2 cellular contexts compared by ENCODE assay signal in the genomic region with DNA sequence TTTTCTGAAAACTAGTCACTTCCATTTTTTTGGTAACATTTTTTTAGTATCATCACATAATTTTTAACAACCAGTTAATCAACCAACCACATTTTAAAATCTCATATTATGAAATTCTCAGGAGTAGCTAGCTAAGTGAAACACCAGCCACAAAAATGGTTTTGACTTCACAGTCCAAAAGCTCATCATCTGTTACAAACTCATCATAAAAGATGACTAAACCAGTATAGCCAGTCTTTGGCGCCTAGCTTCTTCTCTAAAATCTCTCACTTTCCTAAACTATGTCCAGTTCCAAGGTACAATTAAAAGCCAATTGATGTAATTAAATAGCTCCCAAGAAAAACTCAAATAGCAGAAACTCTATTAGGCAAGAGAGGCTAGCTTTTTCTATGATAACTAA.
TF ChIP-seq lines count a peak whose summit lies in the region.

No MANE protein-coding gene starts in this region.

TF ChIP-seq in SK-N-SH, 30 proteins besides CTCF, POLR2A, EP300 and RAD21:
- TF ChIP-seq, protein P1, sequence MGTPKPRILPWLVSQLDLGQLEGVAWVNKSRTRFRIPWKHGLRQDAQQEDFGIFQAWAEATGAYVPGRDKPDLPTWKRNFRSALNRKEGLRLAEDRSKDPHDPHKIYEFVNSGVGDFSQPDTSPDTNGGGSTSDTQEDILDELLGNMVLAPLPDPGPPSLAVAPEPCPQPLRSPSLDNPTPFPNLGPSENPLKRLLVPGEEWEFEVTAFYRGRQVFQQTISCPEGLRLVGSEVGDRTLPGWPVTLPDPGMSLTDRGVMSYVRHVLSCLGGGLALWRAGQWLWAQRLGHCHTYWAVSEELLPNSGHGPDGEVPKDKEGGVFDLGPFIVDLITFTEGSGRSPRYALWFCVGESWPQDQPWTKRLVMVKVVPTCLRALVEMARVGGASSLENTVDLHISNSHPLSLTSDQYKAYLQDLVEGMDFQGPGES (IDR thresholded peaks at IDR 0.05; ENCODE audit: low read depth, low read length), result no peak
- TF ChIP-seq FOSL2 (IDR thresholded peaks at IDR 0.05; ENCODE audit: borderline replicate concordance, low read depth), result no peak
- no peak for TF ChIP-seq CHD2 (IDR thresholded peaks at IDR 0.05; ENCODE audit: low read length, partially characterized antibody)
- TF ChIP-seq JUND (IDR thresholded peaks at IDR 0.05), result no peak
- TF ChIP-seq SIN3A (IDR thresholded peaks at IDR 0.05; ENCODE audit: borderline replicate concordance, low read depth, low read length), result no peak
- no peak for TF ChIP-seq RCOR1 (IDR thresholded peaks at IDR 0.05; ENCODE audit: low read length)
- TF ChIP-seq MEF2A (IDR thresholded peaks at IDR 0.05; ENCODE audit: borderline replicate concordance, low read depth), result no peak
- TF ChIP-seq NRF1 (IDR thresholded peaks at IDR 0.05; ENCODE audit: low read depth, low read length), result no peak
- TF ChIP-seq, protein P2, sequence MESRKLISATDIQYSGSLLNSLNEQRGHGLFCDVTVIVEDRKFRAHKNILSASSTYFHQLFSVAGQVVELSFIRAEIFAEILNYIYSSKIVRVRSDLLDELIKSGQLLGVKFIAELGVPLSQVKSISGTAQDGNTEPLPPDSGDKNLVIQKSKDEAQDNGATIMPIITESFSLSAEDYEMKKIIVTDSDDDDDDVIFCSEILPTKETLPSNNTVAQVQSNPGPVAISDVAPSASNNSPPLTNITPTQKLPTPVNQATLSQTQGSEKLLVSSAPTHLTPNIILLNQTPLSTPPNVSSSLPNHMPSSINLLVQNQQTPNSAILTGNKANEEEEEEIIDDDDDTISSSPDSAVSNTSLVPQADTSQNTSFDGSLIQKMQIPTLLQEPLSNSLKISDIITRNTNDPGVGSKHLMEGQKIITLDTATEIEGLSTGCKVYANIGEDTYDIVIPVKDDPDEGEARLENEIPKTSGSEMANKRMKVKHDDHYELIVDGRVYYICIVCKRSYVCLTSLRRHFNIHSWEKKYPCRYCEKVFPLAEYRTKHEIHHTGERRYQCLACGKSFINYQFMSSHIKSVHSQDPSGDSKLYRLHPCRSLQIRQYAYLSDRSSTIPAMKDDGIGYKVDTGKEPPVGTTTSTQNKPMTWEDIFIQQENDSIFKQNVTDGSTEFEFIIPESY (IDR thresholded peaks at IDR 0.05; ENCODE audit: borderline replicate concordance, low read depth), result no peak
- TF ChIP-seq, protein P3, sequence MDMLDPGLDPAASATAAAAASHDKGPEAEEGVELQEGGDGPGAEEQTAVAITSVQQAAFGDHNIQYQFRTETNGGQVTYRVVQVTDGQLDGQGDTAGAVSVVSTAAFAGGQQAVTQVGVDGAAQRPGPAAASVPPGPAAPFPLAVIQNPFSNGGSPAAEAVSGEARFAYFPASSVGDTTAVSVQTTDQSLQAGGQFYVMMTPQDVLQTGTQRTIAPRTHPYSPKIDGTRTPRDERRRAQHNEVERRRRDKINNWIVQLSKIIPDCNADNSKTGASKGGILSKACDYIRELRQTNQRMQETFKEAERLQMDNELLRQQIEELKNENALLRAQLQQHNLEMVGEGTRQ (IDR thresholded peaks at IDR 0.05; ENCODE audit: borderline replicate concordance, low read depth, low read length), result no peak
- TF ChIP-seq TCF12 (IDR thresholded peaks at IDR 0.05), result no peak
- no peak for TF ChIP-seq FOXM1 (IDR thresholded peaks at IDR 0.05; ENCODE audit: low read depth)
- no peak for TF ChIP-seq TEAD4 (IDR thresholded peaks at IDR 0.05; ENCODE audit: borderline replicate concordance, insufficient read depth)

TF ChIP-seq in SK-N-SH treated with all-trans-retinoic acid at 6 μM for 48 hours, 23 proteins besides CTCF, POLR2A, EP300 and RAD21:
- no peak for TF ChIP-seq ZC3H10 (CRISPR knock-in tag; IDR thresholded peaks at IDR 0.05)
- TF ChIP-seq, protein P4, sequence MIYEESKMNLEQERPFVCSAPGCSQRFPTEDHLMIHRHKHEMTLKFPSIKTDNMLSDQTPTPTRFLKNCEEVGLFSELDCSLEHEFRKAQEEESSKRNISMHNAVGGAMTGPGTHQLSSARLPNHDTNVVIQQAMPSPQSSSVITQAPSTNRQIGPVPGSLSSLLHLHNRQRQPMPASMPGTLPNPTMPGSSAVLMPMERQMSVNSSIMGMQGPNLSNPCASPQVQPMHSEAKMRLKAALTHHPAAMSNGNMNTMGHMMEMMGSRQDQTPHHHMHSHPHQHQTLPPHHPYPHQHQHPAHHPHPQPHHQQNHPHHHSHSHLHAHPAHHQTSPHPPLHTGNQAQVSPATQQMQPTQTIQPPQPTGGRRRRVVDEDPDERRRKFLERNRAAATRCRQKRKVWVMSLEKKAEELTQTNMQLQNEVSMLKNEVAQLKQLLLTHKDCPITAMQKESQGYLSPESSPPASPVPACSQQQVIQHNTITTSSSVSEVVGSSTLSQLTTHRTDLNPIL (CRISPR knock-in tag; IDR thresholded peaks at IDR 0.05; ENCODE audit: low read depth), result no peak
- no peak for TF ChIP-seq ZNF565 (CRISPR knock-in tag; conservative IDR thresholded peaks at IDR 0.05; ENCODE audit: low read depth)
- TF ChIP-seq GLIS3 (CRISPR knock-in tag; IDR thresholded peaks at IDR 0.05), result no peak
- TF ChIP-seq, protein P5, sequence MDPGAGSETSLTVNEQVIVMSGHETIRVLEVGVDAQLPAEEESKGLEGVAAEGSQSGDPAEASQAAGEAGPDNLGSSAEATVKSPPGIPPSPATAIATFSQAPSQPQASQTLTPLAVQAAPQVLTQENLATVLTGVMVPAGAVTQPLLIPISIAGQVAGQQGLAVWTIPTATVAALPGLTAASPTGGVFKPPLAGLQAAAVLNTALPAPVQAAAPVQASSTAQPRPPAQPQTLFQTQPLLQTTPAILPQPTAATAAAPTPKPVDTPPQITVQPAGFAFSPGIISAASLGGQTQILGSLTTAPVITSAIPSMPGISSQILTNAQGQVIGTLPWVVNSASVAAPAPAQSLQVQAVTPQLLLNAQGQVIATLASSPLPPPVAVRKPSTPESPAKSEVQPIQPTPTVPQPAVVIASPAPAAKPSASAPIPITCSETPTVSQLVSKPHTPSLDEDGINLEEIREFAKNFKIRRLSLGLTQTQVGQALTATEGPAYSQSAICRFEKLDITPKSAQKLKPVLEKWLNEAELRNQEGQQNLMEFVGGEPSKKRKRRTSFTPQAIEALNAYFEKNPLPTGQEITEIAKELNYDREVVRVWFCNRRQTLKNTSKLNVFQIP (CRISPR knock-in tag; IDR thresholded peaks at IDR 0.05; ENCODE audit: borderline replicate concordance, low read depth), result no peak
- no peak for TF ChIP-seq ZFP3 (CRISPR knock-in tag; IDR thresholded peaks at IDR 0.05)
- no peak for TF ChIP-seq RARB (CRISPR knock-in tag; IDR thresholded peaks at IDR 0.05)
- TF ChIP-seq ARNTL (CRISPR knock-in tag; IDR thresholded peaks at IDR 0.05; ENCODE audit: borderline replicate concordance, low read depth), result no peak
- TF ChIP-seq, protein P6, sequence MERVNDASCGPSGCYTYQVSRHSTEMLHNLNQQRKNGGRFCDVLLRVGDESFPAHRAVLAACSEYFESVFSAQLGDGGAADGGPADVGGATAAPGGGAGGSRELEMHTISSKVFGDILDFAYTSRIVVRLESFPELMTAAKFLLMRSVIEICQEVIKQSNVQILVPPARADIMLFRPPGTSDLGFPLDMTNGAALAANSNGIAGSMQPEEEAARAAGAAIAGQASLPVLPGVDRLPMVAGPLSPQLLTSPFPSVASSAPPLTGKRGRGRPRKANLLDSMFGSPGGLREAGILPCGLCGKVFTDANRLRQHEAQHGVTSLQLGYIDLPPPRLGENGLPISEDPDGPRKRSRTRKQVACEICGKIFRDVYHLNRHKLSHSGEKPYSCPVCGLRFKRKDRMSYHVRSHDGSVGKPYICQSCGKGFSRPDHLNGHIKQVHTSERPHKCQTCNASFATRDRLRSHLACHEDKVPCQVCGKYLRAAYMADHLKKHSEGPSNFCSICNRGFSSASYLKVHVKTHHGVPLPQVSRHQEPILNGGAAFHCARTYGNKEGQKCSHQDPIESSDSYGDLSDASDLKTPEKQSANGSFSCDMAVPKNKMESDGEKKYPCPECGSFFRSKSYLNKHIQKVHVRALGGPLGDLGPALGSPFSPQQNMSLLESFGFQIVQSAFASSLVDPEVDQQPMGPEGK (CRISPR knock-in tag; IDR thresholded peaks at IDR 0.05; ENCODE audit: borderline replicate concordance), result no peak
- TF ChIP-seq ZNF70 (CRISPR knock-in tag; IDR thresholded peaks at IDR 0.05), result no peak
TF ChIP-seq in SK-N-SH treated with all-trans-retinoic acid at 6 μM for 48 hours: peak in this region for 0.
